23 cellular contexts compared by ENCODE assay signal in the genomic region with DNA sequence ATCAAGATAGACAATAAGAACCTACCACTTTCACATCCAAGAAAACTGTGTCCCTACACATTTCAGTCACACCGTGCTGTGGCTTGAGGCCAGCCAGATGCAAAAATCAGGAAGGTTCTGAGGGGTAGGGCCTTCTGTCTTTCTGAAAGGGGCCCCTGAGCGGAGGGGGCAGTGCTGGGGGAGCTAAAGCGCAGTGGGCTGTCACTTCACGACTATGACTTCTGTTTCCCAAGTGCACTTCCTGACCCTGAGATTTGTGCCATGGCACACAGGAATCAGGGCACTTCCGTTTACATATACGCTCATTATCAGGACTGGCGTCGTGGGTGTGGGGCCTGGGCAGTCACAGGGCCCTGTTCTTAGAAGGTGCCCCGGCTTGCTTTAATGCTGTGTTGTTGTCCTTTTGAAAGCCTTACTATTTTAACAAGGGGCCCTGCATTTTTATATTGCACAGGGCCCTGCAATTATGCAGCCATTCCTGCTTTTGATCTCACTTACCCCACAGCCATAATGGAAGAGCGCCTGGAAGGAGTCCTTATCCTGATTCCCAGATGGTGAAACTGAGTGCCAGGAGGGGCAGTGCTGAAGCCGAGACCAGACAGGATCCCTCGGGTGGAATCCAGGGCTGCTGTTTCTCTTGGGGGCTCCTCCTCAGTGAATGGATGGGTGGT. TPM values are rescaled to one million over a fixed set of nuclear protein-coding genes. Genes with fewer than 3 reads are reported as not detected.
A peak's percentile ranks its signal among the peaks of the same experiment; 100 is the strongest.
DNase-seq lines count a peak whose midpoint lies in the region; ATAC-seq and TF ChIP-seq lines count a peak whose summit lies in the region.
"Had no signal": no experiment of that assay in that cellular context is flagged by ENCODE, and none has a peak within 500 bp of the region (broad histone marks: within the 10 kb centered on the region; RNA-seq: fewer than 3 reads in every experiment).

No MANE protein-coding gene starts in this region.

- H3K27ac ChIP-seq in BLaER1 (no peak overlapping the region), RWPE1 (0 out of 2 replicates have a peak overlapping the region, but pooled peaks have one; percentile 6), trophoblast cell (ENCODE audit: low read depth, low read length) (no peak overlapping the region)

- CTCF ChIA-PET in RWPE1 (lab: Yijun Ruan, JAX), result interaction anchor here (0.6 kb wide), 1 partner anchor 8 kb away, joined by 4 read pairs; no protein-coding TSS in a partner anchor

- H3K36me3 ChIP-seq in BLaER1 (no peaks in the 10 kb centered on the region), trophoblast cell (ENCODE audit: control insufficient read depth in 1 of 2, insufficient read depth in 2 of 2, low read length in 2 of 2) (no peaks in the 10 kb centered on the region)
- H3K36me3 ChIP-seq: HAP-1, tibial nerve had no signal

- WGBS in trophoblast cell (ENCODE audit: extremely low coverage, insufficient coverage, insufficient read length), result no CpG with 5 or more reads among the region's 12 CpGs

- no peaks in the 10 kb centered on the region for H3K79me1 ChIP-seq in trophoblast cell (ENCODE audit: low read length)

- H2AK5ac ChIP-seq in trophoblast cell (ENCODE audit: low read length), result no peak overlapping the region

- H3K4me2 ChIP-seq in BLaER1 (peak overlapping the region; percentile 57), trophoblast cell (ENCODE audit: low read length) (no peak overlapping the region)

- no peak for DNase-seq in RWPE1 (ENCODE audit: low spot score)
- peak; percentile 76 for DNase-seq in left lobe of liver (ENCODE audit: low spot score)
- no peak for DNase-seq in trophoblast cell
- no peak for DNase-seq in kidney tubule cell (ENCODE audit: low spot score)
- no peak for DNase-seq in effector CD8-positive, alpha-beta T cell (lab: John Stamatoyannopoulos, UW)
- no peak for DNase-seq in COLO668 (lab: John Stamatoyannopoulos, UW; ENCODE audit: unreplicated experiment)
- DNase-seq: activated CD4-positive, alpha-beta T cell treated with anti-CD3 and anti-CD28 coated beads, Interleukin-2, amount 50 U/mL, for 4 hours; CD8-positive, alpha-beta T cell; effector CD4-positive, alpha-beta T cell; KG1; mammary epithelial cell; NCI-H1048; NCI-H2081 treated with DMSO at 0.1 percent for 48 hours; NCI-H510A; retina; stimulated activated naive CD4-positive, alpha-beta T cell had no signal

- TF ChIP-seq CTCF in RWPE1 (conservative IDR thresholded peaks at IDR 0.05; ENCODE audit: low read depth), result no peak

- no peak overlapping the region for H4K91ac ChIP-seq in trophoblast cell (ENCODE audit: low read depth, low read length)

- H3K4me1 ChIP-seq in BLaER1, result peaks cover 24% of the 10 kb centered on the region
- no peaks in the 10 kb centered on the region for H3K4me1 ChIP-seq in trophoblast cell (ENCODE audit: control insufficient read depth in 1 of 2, insufficient read depth in 2 of 2, low read length in 2 of 2)
- H3K4me1 ChIP-seq: HAP-1 had no signal

- H3K79me2 ChIP-seq in trophoblast cell (ENCODE audit: control insufficient read depth, insufficient read depth, low read length, poor library complexity), result no peaks in the 10 kb centered on the region

- 0 out of 2 replicates have a peak, but pooled peaks cover 5% of the 10 kb centered on the region for H4K20me1 ChIP-seq in BLaER1

- H3K9ac ChIP-seq in BLaER1 (no peak overlapping the region), trophoblast cell (ENCODE audit: low read length) (no peak overlapping the region)

- no peak overlapping the region for H2BK5ac ChIP-seq in trophoblast cell (ENCODE audit: low read depth, low read length, poor library complexity)

- H3K4me3 ChIP-seq in BLaER1 (no peak overlapping the region), trophoblast cell (ENCODE audit: low read depth, low read length) (peak overlapping the region; percentile 7)
- H3K4me3 ChIP-seq: HAP-1 had no signal

- no peak overlapping the region for H2BK120ac ChIP-seq in trophoblast cell (ENCODE audit: insufficient read depth, low read length, poor library complexity)

- POLR2A ChIA-PET in RWPE1 (lab: Yijun Ruan, JAX; ENCODE audit: low non-redundant PET), result no interaction called here

- ATAC-seq in left lobe of liver, result peak; percentile 84
- ATAC-seq in GM19328 (IDR thresholded peaks at IDR 0.05; ENCODE audit: unreplicated experiment), result no peak
- ATAC-seq: CD8-positive, alpha-beta T cell had no signal

- H2BK12ac ChIP-seq in trophoblast cell (ENCODE audit: low read length), result no peak overlapping the region

- no peak overlapping the region for H4K12ac ChIP-seq in trophoblast cell (ENCODE audit: low read depth, low read length)

- no peak overlapping the region for H3K18ac ChIP-seq in trophoblast cell (ENCODE audit: low read length)

- no peak overlapping the region for H2AFZ ChIP-seq in trophoblast cell (ENCODE audit: insufficient read depth, low read length, poor library complexity)

- H4K8ac ChIP-seq in trophoblast cell (ENCODE audit: low read depth, low read length), result no peak overlapping the region

- H3K9me3 ChIP-seq in BLaER1 (no peaks in the 10 kb centered on the region), trophoblast cell (ENCODE audit: insufficient read depth, low read depth, low read length) (peaks cover 2% of the 10 kb centered on the region)
- H3K9me3 ChIP-seq: HAP-1 had no signal

- no peak overlapping the region for H3K4ac ChIP-seq in trophoblast cell (ENCODE audit: low read depth, low read length)

- H3K14ac ChIP-seq in trophoblast cell (ENCODE audit: low read length), result no peak overlapping the region

- H3K27me3 ChIP-seq in BLaER1, result no peaks in the 10 kb centered on the region
- H3K27me3 ChIP-seq in trophoblast cell (ENCODE audit: insufficient read depth, low read length), result no peaks in the 10 kb centered on the region
- H3K27me3 ChIP-seq: tibial nerve had no signal

- no peak overlapping the region for H3K23ac ChIP-seq in trophoblast cell (ENCODE audit: low read length)

RNA-seq across cellular contexts. Expression of a gene that starts 0.6 kb away (rescaled TPM):
- total RNA-seq in left lobe of liver, result 23.7 TPM
- polyA plus RNA-seq in trophoblast cell (2013), result 0.21 and 0.26 TPM in 2 replicates
- total RNA-seq: CD8-positive, alpha-beta T cell had no signal

RNA-seq across cellular contexts. Expression of a gene that starts 20.0 kb away (rescaled TPM):
- total RNA-seq in left lobe of liver, result not detected
- polyA plus RNA-seq in trophoblast cell (2013), result 0.04 TPM in 1 of 2 replicates, not detected in the other
- total RNA-seq: bronchial epithelial cell; CD8-positive, alpha-beta T cell; Daoy; mammary epithelial cell; tibial nerve had no signal
- polyA plus RNA-seq: AG04450, mammary epithelial cell had no signal

RNA-seq across cellular contexts. Expression of a gene that starts 47.7 kb away (rescaled TPM):
- 5.0 TPM for total RNA-seq in left lobe of liver
- polyA plus RNA-seq in trophoblast cell (2013), result 6.1 and 6.2 TPM in 2 replicates
- total RNA-seq: Daoy had no signal
